ENCODE assay signal across 1 cellular context in the genomic region with DNA sequence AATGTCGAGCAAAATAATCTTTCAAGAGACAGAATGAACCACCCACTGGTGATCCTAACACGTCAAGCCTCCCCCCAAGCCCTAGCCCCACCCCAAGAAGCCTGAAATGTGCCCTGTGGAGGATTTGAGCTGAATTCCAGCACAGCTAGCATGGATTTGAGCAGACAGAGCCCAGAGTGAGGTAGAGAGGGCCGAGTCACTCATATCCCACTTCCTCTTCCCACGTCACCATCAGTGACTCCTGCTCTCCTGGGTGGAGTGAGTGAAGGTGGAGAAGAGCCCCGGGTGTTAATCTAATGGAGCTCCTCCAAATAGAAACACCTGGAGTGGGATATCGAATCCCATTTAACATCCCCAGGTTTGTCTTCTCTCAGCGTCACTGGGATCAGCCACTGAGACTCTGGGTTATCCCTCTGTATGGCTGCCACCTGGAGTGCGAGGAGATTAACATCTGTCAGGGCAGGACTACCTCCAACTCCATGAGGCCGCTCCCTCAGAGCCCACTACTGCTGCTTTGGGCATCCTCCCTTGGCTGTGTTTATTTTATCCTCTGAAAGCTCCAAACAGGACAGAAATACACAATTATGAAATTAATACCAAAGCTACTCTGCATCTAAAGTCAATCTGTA.
TF ChIP-seq lines count a peak whose summit lies in the region.

No MANE protein-coding gene starts in this region.

TF ChIP-seq in WTC11, 78 proteins besides CTCF, POLR2A, EP300 and RAD21 (continued from another document):
- TF ChIP-seq, protein P1, sequence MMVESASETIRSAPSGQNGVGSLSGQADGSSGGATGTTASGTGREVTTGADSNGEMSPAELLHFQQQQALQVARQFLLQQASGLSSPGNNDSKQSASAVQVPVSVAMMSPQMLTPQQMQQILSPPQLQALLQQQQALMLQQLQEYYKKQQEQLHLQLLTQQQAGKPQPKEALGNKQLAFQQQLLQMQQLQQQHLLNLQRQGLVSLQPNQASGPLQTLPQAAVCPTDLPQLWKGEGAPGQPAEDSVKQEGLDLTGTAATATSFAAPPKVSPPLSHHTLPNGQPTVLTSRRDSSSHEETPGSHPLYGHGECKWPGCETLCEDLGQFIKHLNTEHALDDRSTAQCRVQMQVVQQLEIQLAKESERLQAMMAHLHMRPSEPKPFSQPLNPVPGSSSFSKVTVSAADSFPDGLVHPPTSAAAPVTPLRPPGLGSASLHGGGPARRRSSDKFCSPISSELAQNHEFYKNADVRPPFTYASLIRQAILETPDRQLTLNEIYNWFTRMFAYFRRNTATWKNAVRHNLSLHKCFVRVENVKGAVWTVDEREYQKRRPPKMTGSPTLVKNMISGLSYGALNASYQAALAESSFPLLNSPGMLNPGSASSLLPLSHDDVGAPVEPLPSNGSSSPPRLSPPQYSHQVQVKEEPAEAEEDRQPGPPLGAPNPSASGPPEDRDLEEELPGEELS (CRISPR knock-in tag; IDR thresholded peaks at IDR 0.05): no peak
- TF ChIP-seq, protein P2, sequence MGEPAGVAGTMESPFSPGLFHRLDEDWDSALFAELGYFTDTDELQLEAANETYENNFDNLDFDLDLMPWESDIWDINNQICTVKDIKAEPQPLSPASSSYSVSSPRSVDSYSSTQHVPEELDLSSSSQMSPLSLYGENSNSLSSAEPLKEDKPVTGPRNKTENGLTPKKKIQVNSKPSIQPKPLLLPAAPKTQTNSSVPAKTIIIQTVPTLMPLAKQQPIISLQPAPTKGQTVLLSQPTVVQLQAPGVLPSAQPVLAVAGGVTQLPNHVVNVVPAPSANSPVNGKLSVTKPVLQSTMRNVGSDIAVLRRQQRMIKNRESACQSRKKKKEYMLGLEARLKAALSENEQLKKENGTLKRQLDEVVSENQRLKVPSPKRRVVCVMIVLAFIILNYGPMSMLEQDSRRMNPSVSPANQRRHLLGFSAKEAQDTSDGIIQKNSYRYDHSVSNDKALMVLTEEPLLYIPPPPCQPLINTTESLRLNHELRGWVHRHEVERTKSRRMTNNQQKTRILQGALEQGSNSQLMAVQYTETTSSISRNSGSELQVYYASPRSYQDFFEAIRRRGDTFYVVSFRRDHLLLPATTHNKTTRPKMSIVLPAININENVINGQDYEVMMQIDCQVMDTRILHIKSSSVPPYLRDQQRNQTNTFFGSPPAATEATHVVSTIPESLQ (CRISPR knock-in tag; IDR thresholded peaks at IDR 0.05): no peak
- TF ChIP-seq, protein P3, sequence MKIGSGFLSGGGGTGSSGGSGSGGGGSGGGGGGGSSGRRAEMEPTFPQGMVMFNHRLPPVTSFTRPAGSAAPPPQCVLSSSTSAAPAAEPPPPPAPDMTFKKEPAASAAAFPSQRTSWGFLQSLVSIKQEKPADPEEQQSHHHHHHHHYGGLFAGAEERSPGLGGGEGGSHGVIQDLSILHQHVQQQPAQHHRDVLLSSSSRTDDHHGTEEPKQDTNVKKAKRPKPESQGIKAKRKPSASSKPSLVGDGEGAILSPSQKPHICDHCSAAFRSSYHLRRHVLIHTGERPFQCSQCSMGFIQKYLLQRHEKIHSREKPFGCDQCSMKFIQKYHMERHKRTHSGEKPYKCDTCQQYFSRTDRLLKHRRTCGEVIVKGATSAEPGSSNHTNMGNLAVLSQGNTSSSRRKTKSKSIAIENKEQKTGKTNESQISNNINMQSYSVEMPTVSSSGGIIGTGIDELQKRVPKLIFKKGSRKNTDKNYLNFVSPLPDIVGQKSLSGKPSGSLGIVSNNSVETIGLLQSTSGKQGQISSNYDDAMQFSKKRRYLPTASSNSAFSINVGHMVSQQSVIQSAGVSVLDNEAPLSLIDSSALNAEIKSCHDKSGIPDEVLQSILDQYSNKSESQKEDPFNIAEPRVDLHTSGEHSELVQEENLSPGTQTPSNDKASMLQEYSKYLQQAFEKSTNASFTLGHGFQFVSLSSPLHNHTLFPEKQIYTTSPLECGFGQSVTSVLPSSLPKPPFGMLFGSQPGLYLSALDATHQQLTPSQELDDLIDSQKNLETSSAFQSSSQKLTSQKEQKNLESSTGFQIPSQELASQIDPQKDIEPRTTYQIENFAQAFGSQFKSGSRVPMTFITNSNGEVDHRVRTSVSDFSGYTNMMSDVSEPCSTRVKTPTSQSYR (CRISPR knock-in tag; IDR thresholded peaks at IDR 0.05): no peak
- TF ChIP-seq ZNF423 (CRISPR knock-in tag; IDR thresholded peaks at IDR 0.05): no peak
- TF ChIP-seq, protein P4, sequence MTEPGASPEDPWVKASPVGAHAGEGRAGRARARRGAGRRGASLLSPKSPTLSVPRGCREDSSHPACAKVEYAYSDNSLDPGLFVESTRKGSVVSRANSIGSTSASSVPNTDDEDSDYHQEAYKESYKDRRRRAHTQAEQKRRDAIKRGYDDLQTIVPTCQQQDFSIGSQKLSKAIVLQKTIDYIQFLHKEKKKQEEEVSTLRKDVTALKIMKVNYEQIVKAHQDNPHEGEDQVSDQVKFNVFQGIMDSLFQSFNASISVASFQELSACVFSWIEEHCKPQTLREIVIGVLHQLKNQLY (CRISPR knock-in tag; IDR thresholded peaks at IDR 0.05): no peak
- TF ChIP-seq ZNF317 (CRISPR knock-in tag; IDR thresholded peaks at IDR 0.05; ENCODE audit: borderline replicate concordance, low read depth): no peak
- TF ChIP-seq IRF2 (CRISPR knock-in tag; IDR thresholded peaks at IDR 0.05; ENCODE audit: borderline replicate concordance, low read depth): no peak
- TF ChIP-seq, protein P5, sequence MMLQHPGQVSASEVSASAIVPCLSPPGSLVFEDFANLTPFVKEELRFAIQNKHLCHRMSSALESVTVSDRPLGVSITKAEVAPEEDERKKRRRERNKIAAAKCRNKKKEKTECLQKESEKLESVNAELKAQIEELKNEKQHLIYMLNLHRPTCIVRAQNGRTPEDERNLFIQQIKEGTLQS (CRISPR knock-in tag; conservative IDR thresholded peaks at IDR 0.05): no peak
- no peak for TF ChIP-seq RORB (CRISPR knock-in tag; IDR thresholded peaks at IDR 0.05)
